30 cellular contexts compared by ENCODE assay signal in the genomic region with DNA sequence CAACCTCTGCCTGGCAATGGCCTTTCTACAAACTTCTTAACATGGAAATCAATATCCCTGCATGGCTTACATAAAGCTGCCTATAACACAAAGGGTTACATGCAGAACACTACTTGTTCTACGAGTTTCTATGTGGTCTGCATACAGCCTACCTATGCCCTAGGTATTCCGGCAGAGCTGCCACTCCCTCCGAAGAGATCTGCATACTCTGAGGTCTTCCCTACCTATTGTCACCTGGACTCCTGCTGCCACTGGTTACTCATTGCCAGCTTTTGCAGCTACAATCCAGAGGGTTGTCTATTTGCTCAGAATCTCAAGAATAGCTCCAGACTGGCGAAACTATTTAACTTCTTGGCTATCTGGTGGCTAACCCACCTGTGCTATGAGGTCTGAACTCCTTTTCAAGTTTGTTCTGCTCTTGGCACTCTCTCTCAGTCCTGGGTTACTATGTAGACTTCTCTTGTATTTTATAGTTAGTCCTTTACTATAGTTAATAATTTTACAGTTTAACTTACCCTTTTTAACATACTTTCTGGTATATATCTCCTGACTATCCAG.
DNase-seq lines count a peak whose midpoint lies in the region; ATAC-seq and TF ChIP-seq lines count a peak whose summit lies in the region.
"Had no signal": no experiment of that assay in that cellular context is flagged by ENCODE, and none has a peak within 500 bp of the region (broad histone marks: within the 10 kb centered on the region; RNA-seq: fewer than 3 reads in every experiment).

No MANE protein-coding gene starts in this region.

- H3K4me3 ChIP-seq in Caco-2 (ENCODE audit: low read depth, low read length) (no peak overlapping the region), mesendoderm (ENCODE audit: low read length) (no peak overlapping the region)
- H3K4me3 ChIP-seq: A549, esophagus squamous epithelium, gastrocnemius medialis, SJSA1, vagina had no signal

- no peak overlapping the region for H3K9ac ChIP-seq in mesendoderm (ENCODE audit: low read length)

- POLR2A ChIA-PET in Caco-2 (lab: Charles Lee): interaction anchor here (0.6 kb wide), 1 partner anchor 16 kb away, joined by 3 read pairs; no protein-coding TSS in a partner anchor

- H4K8ac ChIP-seq in mesendoderm (ENCODE audit: low read depth, low read length): no peak overlapping the region

- H2BK5ac ChIP-seq in mesendoderm (ENCODE audit: low read length): peak overlapping the region; percentile 65

- CTCF ChIA-PET in Caco-2 (lab: Charles Lee): interaction anchor here (0.6 to 1.2 kb wide), 2 partner anchors 195 to 269 kb away, joined by 3 to 6 read pairs; no protein-coding TSS in a partner anchor

- H3K4me1 ChIP-seq in Caco-2 (peaks cover 27% of the 10 kb centered on the region), foreskin keratinocyte (peaks cover 4% of the 10 kb centered on the region), mesendoderm (ENCODE audit: control insufficient read depth, low read depth, low read length) (no peaks in the 10 kb centered on the region)
- H3K4me1 ChIP-seq: A549, esophagus squamous epithelium, gastrocnemius medialis, SJSA1, vagina had no signal

- ATAC-seq in foreskin keratinocyte: peak; percentile 60
- ATAC-seq in GM19397 (IDR thresholded peaks at IDR 0.05; ENCODE audit: unreplicated experiment): no peak
- no peak for ATAC-seq in HG02870 (IDR thresholded peaks at IDR 0.05; ENCODE audit: unreplicated experiment)
- ATAC-seq in activated T-cell treated with anti-CD3 and anti-CD28 coated beads, Interleukin-2, amount 50 U/mL, for 72 hours (replicated peaks in 1 of 2): no peak
- ATAC-seq: activated CD8-positive, alpha-beta T cell treated with anti-CD3 and anti-CD28 coated beads for 36 hours; gastrocnemius medialis; naive thymus-derived CD4-positive, alpha-beta T cell; stimulated activated effector memory CD8-positive, alpha-beta T cell treated with anti-CD3 and anti-CD28 coated beads, Interleukin-12 subunit alpha, Interleukin-12 subunit beta, amount 100 ng/mL, for 72 hours had no signal

- no peaks in the 10 kb centered on the region for H3K79me1 ChIP-seq in mesendoderm (ENCODE audit: low read length)

- H3K27me3 ChIP-seq in Caco-2 (replicated peaks; ENCODE audit: control insufficient read depth, insufficient read depth, low read length) (no peaks in the 10 kb centered on the region), foreskin keratinocyte (no peaks in the 10 kb centered on the region), mesendoderm (ENCODE audit: insufficient read depth, low read length, poor library complexity) (no peaks in the 10 kb centered on the region)
- H3K27me3 ChIP-seq: esophagus squamous epithelium, gastrocnemius medialis, SJSA1, vagina had no signal

- no peak overlapping the region for H4K5ac ChIP-seq in mesendoderm (ENCODE audit: low read length)

- TF ChIP-seq CTCF in Caco-2 (IDR thresholded peaks at IDR 0.05; ENCODE audit: insufficient read depth in 1 of 2, low read depth in 1 of 2, low read length in 1 of 2, severe bottlenecking in 1 of 2, unreplicated experiment in 1 of 2) (no peak), foreskin keratinocyte (conservative IDR thresholded peaks at IDR 0.05) (no peak)

- H3K4me1 Mint-ChIP-seq in Caco-2 (ENCODE audit: low read depth, unreplicated experiment): peaks cover 12% of the 10 kb centered on the region
- no peaks in the 10 kb centered on the region for H3K4me1 Mint-ChIP-seq in activated T-cell treated with anti-CD3 and anti-CD28 coated beads, Interleukin-2, amount 50 U/mL, for 72 hours (ENCODE audit: low read depth)
- H3K4me1 Mint-ChIP-seq: B cell; brain; naive thymus-derived CD4-positive, alpha-beta T cell; stimulated activated effector memory CD8-positive, alpha-beta T cell treated with anti-CD3 and anti-CD28 coated beads, Interleukin-12 subunit alpha, Interleukin-12 subunit beta, amount 100 ng/mL, for 72 hours had no signal

- H2BK120ac ChIP-seq in mesendoderm (ENCODE audit: low read depth, low read length): no peak overlapping the region

- H3K36me3 ChIP-seq in Caco-2 (ENCODE audit: control insufficient read depth, insufficient read depth, low read length): no peaks in the 10 kb centered on the region
- no peaks in the 10 kb centered on the region for H3K36me3 ChIP-seq in mesendoderm (ENCODE audit: control insufficient read depth, insufficient read depth, low read length)
- H3K36me3 ChIP-seq: esophagus squamous epithelium, gastrocnemius medialis, SJSA1, vagina had no signal

- H3K27ac Mint-ChIP-seq in Caco-2 (ENCODE audit: unreplicated experiment): no peak overlapping the region
- no peak overlapping the region for H3K27ac Mint-ChIP-seq in activated T-cell treated with anti-CD3 and anti-CD28 coated beads, Interleukin-2, amount 50 U/mL, for 72 hours
- H3K27ac Mint-ChIP-seq: activated CD8-positive, alpha-beta T cell treated with anti-CD3 and anti-CD28 coated beads for 36 hours; B cell; brain; IgD-negative memory B cell; naive thymus-derived CD4-positive, alpha-beta T cell; stimulated activated effector memory CD8-positive, alpha-beta T cell treated with anti-CD3 and anti-CD28 coated beads, Interleukin-12 subunit alpha, Interleukin-12 subunit beta, amount 100 ng/mL, for 72 hours had no signal

- no peaks in the 10 kb centered on the region for H3K79me2 ChIP-seq in mesendoderm (ENCODE audit: control insufficient read depth, insufficient read depth, low read length)

- H3K9me3 Mint-ChIP-seq in Caco-2 (ENCODE audit: unreplicated experiment): no peaks in the 10 kb centered on the region
- H3K9me3 Mint-ChIP-seq in activated T-cell treated with anti-CD3 and anti-CD28 coated beads, Interleukin-2, amount 50 U/mL, for 72 hours: peaks cover 2 to 14% of the 10 kb centered on the region in 2 donors

- no peak overlapping the region for H3K4me2 ChIP-seq in mesendoderm (ENCODE audit: low read length)
- H3K4me2 ChIP-seq: A549 had no signal

- BruUV-seq in Caco-2 (replicated peaks; lab: Mats Ljungman, UMichigan): no TSS peak

- no peak overlapping the region for H2BK15ac ChIP-seq in mesendoderm (replicated peaks; ENCODE audit: low read depth)

- H3K36me3 Mint-ChIP-seq in Caco-2 (ENCODE audit: insufficient read depth, unreplicated experiment): no peaks in the 10 kb centered on the region
- H3K36me3 Mint-ChIP-seq in activated T-cell treated with anti-CD3 and anti-CD28 coated beads, Interleukin-2, amount 50 U/mL, for 72 hours (ENCODE audit: insufficient read depth in 2 of 2): no peaks in the 10 kb centered on the region
- H3K36me3 Mint-ChIP-seq: brain; IgD-negative memory B cell; stimulated activated effector memory CD8-positive, alpha-beta T cell treated with anti-CD3 and anti-CD28 coated beads, Interleukin-12 subunit alpha, Interleukin-12 subunit beta, amount 100 ng/mL, for 72 hours had no signal

- no CpG with 5 or more reads among the region's 4 CpGs for WGBS in mesendoderm (ENCODE audit: extremely low coverage, insufficient coverage, low lambda C conversion rate)

- no peak overlapping the region for H3K4me3 Mint-ChIP-seq in Caco-2 (ENCODE audit: unreplicated experiment)
- no peak overlapping the region for H3K4me3 Mint-ChIP-seq in activated T-cell treated with anti-CD3 and anti-CD28 coated beads, Interleukin-2, amount 50 U/mL, for 72 hours
- H3K4me3 Mint-ChIP-seq: activated CD8-positive, alpha-beta T cell treated with anti-CD3 and anti-CD28 coated beads for 36 hours; B cell; brain; IgD-negative memory B cell; naive thymus-derived CD4-positive, alpha-beta T cell; stimulated activated effector memory CD8-positive, alpha-beta T cell treated with anti-CD3 and anti-CD28 coated beads, Interleukin-12 subunit alpha, Interleukin-12 subunit beta, amount 100 ng/mL, for 72 hours had no signal

- peak overlapping the region; percentile 27 for H3K27ac ChIP-seq in foreskin keratinocyte
- no peak overlapping the region for H3K27ac ChIP-seq in mesendoderm (ENCODE audit: low read depth, low read length)
- H3K27ac ChIP-seq: A549, esophagus squamous epithelium, gastrocnemius medialis, SJSA1, vagina had no signal

- peak overlapping the region; percentile 1 for H3K56ac ChIP-seq in mesendoderm (ENCODE audit: low read length)

- no peaks in the 10 kb centered on the region for H3K27me3 Mint-ChIP-seq in Caco-2 (ENCODE audit: insufficient read depth, unreplicated experiment)
- no peaks in the 10 kb centered on the region for H3K27me3 Mint-ChIP-seq in activated T-cell treated with anti-CD3 and anti-CD28 coated beads, Interleukin-2, amount 50 U/mL, for 72 hours (ENCODE audit: low read depth)
- H3K27me3 Mint-ChIP-seq: activated CD8-positive, alpha-beta T cell treated with anti-CD3 and anti-CD28 coated beads for 36 hours; B cell; IgD-negative memory B cell had no signal

- H3K18ac ChIP-seq in mesendoderm (ENCODE audit: low read length): no peak overlapping the region

- H2AK5ac ChIP-seq in mesendoderm (ENCODE audit: low read length): no peak overlapping the region

- no peak overlapping the region for H3K4ac ChIP-seq in mesendoderm (ENCODE audit: low read depth, low read length)

- DNase-seq in Caco-2: peak; percentile 78 to 91
- DNase-seq in NCI-H526 treated with DMSO at 0.1 percent for 48 hours (lab: John Stamatoyannopoulos, UW): peak; percentile 17
- peak in 1 of 2 donors; percentile 12 for DNase-seq in foreskin keratinocyte
- peak; percentile 49 for DNase-seq in mesendoderm
- DNase-seq in activated T-cell treated with anti-CD3 and anti-CD28 coated beads, Interleukin-2, amount 50 U/mL, for 48 hours: no peak
- DNase-seq in activated T-cell treated with anti-CD3 and anti-CD28 coated beads, Interleukin-2, amount 50 U/mL, for 72 hours: no peak
- DNase-seq: activated CD4-positive, alpha-beta T cell treated with anti-CD3 and anti-CD28 coated beads for 1 hour; activated CD8-positive, alpha-beta T cell treated with anti-CD3 and anti-CD28 coated beads for 36 hours; activated naive CD4-positive, alpha-beta T cell; activated T-cell treated with anti-CD3 and anti-CD28 coated beads for 4 hours; DND-41; effector CD4-positive, alpha-beta T cell; esophagus squamous epithelium; gastrocnemius medialis; kidney; mesenchymal stem cell; naive thymus-derived CD4-positive, alpha-beta T cell; NCI-H1105 treated with DMSO at 0.1 percent for 48 hours; NCI-H2029 treated with DMSO at 0.1 percent for 48 hours; NCI-H446 treated with DMSO at 0.1 percent for 48 hours; occipital lobe had no signal

- no peak overlapping the region for H3K23ac ChIP-seq in mesendoderm (ENCODE audit: low read length)

- intact Hi-C loops in Caco-2 (cut with micrococcal nuclease; ENCODE audit: unreplicated experiment): loop anchor here (5.0 to 10.0 kb wide), 2 partner anchors 116 to 914 kb away; no protein-coding TSS in a partner anchor

- H3K9me3 ChIP-seq in Caco-2: no peaks in the 10 kb centered on the region
- H3K9me3 ChIP-seq: esophagus squamous epithelium, gastrocnemius medialis, SJSA1, vagina had no signal

Comparison
In these comparisons a context has a peak if more than half of its experiments do, and no peak if none do; other contexts are left out.
1. DNase-seq: peak in Caco-2 (2 of 2), NCI-H526 treated with DMSO at 0.1 percent for 48 hours (single experiment) and mesendoderm (single experiment); none in activated T-cell treated with anti-CD3 and anti-CD28 coated beads, Interleukin-2, amount 50 U/mL, for 48 hours (0 of 2) and activated T-cell treated with anti-CD3 and anti-CD28 coated beads, Interleukin-2, amount 50 U/mL, for 72 hours (0 of 2).